In genomic region chr9:110977259-110977709, GRCh38 we compare ENCODE assay signal across 12 cellular contexts.
A peak's percentile ranks its signal among the peaks of the same experiment; 100 is the strongest.
DNase-seq lines count a peak whose midpoint lies in the region; ATAC-seq, FAIRE-seq and TF ChIP-seq lines count a peak whose summit lies in the region.
"Had no signal": no experiment of that assay in that cellular context is flagged by ENCODE, and none has a peak within 500 bp of the region (broad histone marks: within the 10 kb centered on the region; RNA-seq: fewer than 3 reads in every experiment).

No MANE protein-coding gene starts in this region.

- H3K27me3 ChIP-seq in adrenal gland, result no peaks in the 10 kb centered on the region
- H3K27me3 ChIP-seq in mesendoderm (ENCODE audit: insufficient read depth, low read length, poor library complexity), result no peaks in the 10 kb centered on the region

- H3K4me1 ChIP-seq in adrenal gland (replicated peaks in 1 of 2) (peaks cover 0 to 24% of the 10 kb centered on the region in 2 donors), mesendoderm (ENCODE audit: control insufficient read depth, low read depth, low read length) (peaks cover 6% of the 10 kb centered on the region)

- H3K4me3 ChIP-seq in adrenal gland (no peak overlapping the region), fibroblast of pulmonary artery (replicated peaks; ENCODE audit: low read depth, low read length) (no peak overlapping the region), mesendoderm (ENCODE audit: low read length) (no peak overlapping the region)
- H3K4me3 ChIP-seq: smooth muscle cell had no signal

- H3K9me3 Mint-ChIP-seq in natural killer cell treated with Interleukin-12 subunit alpha and Interleukin-12 subunit beta and Interleukin-15 and Interleukin-18, amount 100 ng/mL, for 72 hours, result peaks cover 7% of the 10 kb centered on the region

- H3K4ac ChIP-seq in mesendoderm (ENCODE audit: low read depth, low read length), result no peak overlapping the region

- no peak overlapping the region for H4K5ac ChIP-seq in mesendoderm (ENCODE audit: low read length)

- DNase-seq in HT1080 (ENCODE audit: low read depth) (peak; percentile 43), adrenal gland (peak in 5 of 7 donors; percentile 11 to 60 (median 21)), fibroblast of pulmonary artery (ENCODE audit: low read depth) (peak; percentile 76), stromal cell of bone marrow (ENCODE audit: low read depth) (peak; percentile 61), mesendoderm (no peak), GM12892 (ENCODE audit: insufficient read length) (no peak)
- no peak for DNase-seq in natural killer cell treated with Interleukin-12 subunit alpha and Interleukin-12 subunit beta and Interleukin-15 and Interleukin-18, amount 100 ng/mL, for 72 hours (ENCODE audit: low spot score)
- DNase-seq: activated naive CD8-positive, alpha-beta T cell treated with anti-CD3 and anti-CD28 coated beads, Interleukin-2, amount 10 ng/mL, durations not matched to agents 7 days and 5 days had no signal

- H3K4me1 Mint-ChIP-seq in natural killer cell treated with Interleukin-12 subunit alpha and Interleukin-12 subunit beta and Interleukin-15 and Interleukin-18, amount 100 ng/mL, for 72 hours (ENCODE audit: low read depth in 2 of 2), result no peaks in the 10 kb centered on the region
- H3K4me1 Mint-ChIP-seq: activated naive CD8-positive, alpha-beta T cell treated with anti-CD3 and anti-CD28 coated beads, Interleukin-2, amount 10 ng/mL, durations not matched to agents 7 days and 5 days had no signal

- intact Hi-C loops in adrenal gland (cut with DNase I), result no loop called here

- TF ChIP-seq POLR2A in adrenal gland (IDR thresholded peaks at IDR 0.05) (no peak), GM12892 (IDR thresholded peaks at IDR 0.05; ENCODE audit: low read depth, low read length) (no peak)

- H3K56ac ChIP-seq in mesendoderm (ENCODE audit: low read length), result no peak overlapping the region

- TF ChIP-seq CTCF in adrenal gland (IDR thresholded peaks at IDR 0.05) (no peak), fibroblast of pulmonary artery (IDR thresholded peaks at IDR 0.05; ENCODE audit: low read length, missing control alignments) (no peak)

- no peak overlapping the region for H3K4me3 Mint-ChIP-seq in natural killer cell treated with Interleukin-12 subunit alpha and Interleukin-12 subunit beta and Interleukin-15 and Interleukin-18, amount 100 ng/mL, for 72 hours
- H3K4me3 Mint-ChIP-seq: activated naive CD8-positive, alpha-beta T cell treated with anti-CD3 and anti-CD28 coated beads, Interleukin-2, amount 10 ng/mL, durations not matched to agents 7 days and 5 days had no signal

- H2AK5ac ChIP-seq in mesendoderm (ENCODE audit: low read length), result no peak overlapping the region

- no peaks in the 10 kb centered on the region for H3K79me2 ChIP-seq in mesendoderm (ENCODE audit: control insufficient read depth, insufficient read depth, low read length)

- FAIRE-seq in GM12892 (lab: Jason Lieb, UNC), result no peak
- FAIRE-seq: frontal cortex, G401.6 had no signal

- no peak overlapping the region for H3K9ac ChIP-seq in mesendoderm (ENCODE audit: low read length)

- H3K36me3 ChIP-seq in adrenal gland (replicated peaks in 1 of 2) (no peaks in the 10 kb centered on the region), mesendoderm (ENCODE audit: control insufficient read depth, insufficient read depth, low read length) (no peaks in the 10 kb centered on the region)

- no peak overlapping the region for H3K4me2 ChIP-seq in mesendoderm (ENCODE audit: low read length)
- H3K4me2 ChIP-seq: smooth muscle cell had no signal

- ATAC-seq in GM21526 (IDR thresholded peaks at IDR 0.05; ENCODE audit: low FRiP score, unreplicated experiment), result no peak
- no peak for ATAC-seq in natural killer cell treated with Interleukin-12 subunit alpha and Interleukin-12 subunit beta and Interleukin-15 and Interleukin-18, amount 100 ng/mL, for 72 hours

- WGBS in adrenal gland, 4 donors, result 26 to 33% (median 28%) methylated on average over 3 of the region's 3 CpGs
- no CpG with 5 or more reads among the region's 3 CpGs for WGBS in mesendoderm (ENCODE audit: extremely low coverage, insufficient coverage, low lambda C conversion rate)

- H2BK120ac ChIP-seq in mesendoderm (ENCODE audit: low read depth, low read length), result no peak overlapping the region

- no peak overlapping the region for H2BK15ac ChIP-seq in mesendoderm (replicated peaks; ENCODE audit: low read depth)

- H3K27ac ChIP-seq in adrenal gland (no peak overlapping the region), mesendoderm (ENCODE audit: low read depth, low read length) (no peak overlapping the region)

- no peaks in the 10 kb centered on the region for H3K79me1 ChIP-seq in mesendoderm (ENCODE audit: low read length)

- H3K23ac ChIP-seq in mesendoderm (ENCODE audit: low read length), result no peak overlapping the region

- no peak overlapping the region for H4K8ac ChIP-seq in mesendoderm (ENCODE audit: low read depth, low read length)

- no peak overlapping the region for H2BK5ac ChIP-seq in mesendoderm (ENCODE audit: low read length)

- no peaks in the 10 kb centered on the region for H3K9me3 ChIP-seq in adrenal gland (replicated peaks in 1 of 3)

- H3K18ac ChIP-seq in mesendoderm (ENCODE audit: low read length), result no peak overlapping the region

- H3K36me3 Mint-ChIP-seq in natural killer cell treated with Interleukin-12 subunit alpha and Interleukin-12 subunit beta and Interleukin-15 and Interleukin-18, amount 100 ng/mL, for 72 hours, result peaks cover 4% of the 10 kb centered on the region
- H3K36me3 Mint-ChIP-seq: activated naive CD8-positive, alpha-beta T cell treated with anti-CD3 and anti-CD28 coated beads, Interleukin-2, amount 10 ng/mL, durations not matched to agents 7 days and 5 days had no signal

- no peaks in the 10 kb centered on the region for H3K27me3 Mint-ChIP-seq in natural killer cell treated with Interleukin-12 subunit alpha and Interleukin-12 subunit beta and Interleukin-15 and Interleukin-18, amount 100 ng/mL, for 72 hours

- H3K27ac Mint-ChIP-seq in natural killer cell treated with Interleukin-12 subunit alpha and Interleukin-12 subunit beta and Interleukin-15 and Interleukin-18, amount 100 ng/mL, for 72 hours, result no peak overlapping the region
- H3K27ac Mint-ChIP-seq: activated naive CD8-positive, alpha-beta T cell treated with anti-CD3 and anti-CD28 coated beads, Interleukin-2, amount 10 ng/mL, durations not matched to agents 7 days and 5 days had no signal

Comparison
In these comparisons a context has a peak if more than half of its experiments do, and no peak if none do; other contexts are left out.
1. DNase-seq: peak in HT1080 (single experiment), adrenal gland (5 of 7), fibroblast of pulmonary artery (single experiment) and stromal cell of bone marrow (single experiment); none in mesendoderm (single experiment), natural killer cell treated with Interleukin-12 subunit alpha and Interleukin-12 subunit beta and Interleukin-15 and Interleukin-18, amount 100 ng/mL, for 72 hours (single experiment) and GM12892 (single experiment).